8 cellular contexts compared by ENCODE assay signal in genomic region chr2:171210864-171211431, GRCh38. TPM values are rescaled to one million over a fixed set of nuclear protein-coding genes. Genes with fewer than 3 reads are reported as not detected.
DNase-seq lines count a peak whose midpoint lies in the region; ATAC-seq and TF ChIP-seq lines count a peak whose summit lies in the region.

No MANE protein-coding gene starts in this region.

- H4K20me1 ChIP-seq in Loucy (ENCODE audit: insufficient read depth, low read length, poor library complexity, severe bottlenecking) = no peaks in the 10 kb centered on the region

- H2AFZ ChIP-seq in Loucy (ENCODE audit: low read length) = peak overlapping the region; percentile 65

- H3K36me3 Mint-ChIP-seq in CD4-positive, alpha-beta memory T cell = no peaks in the 10 kb centered on the region
- H3K36me3 Mint-ChIP-seq in activated T-helper 17 cell treated with anti-CD3 and anti-CD28 coated beads, Interleukin-2, amount 50 U/mL, for 72 hours (ENCODE audit: low read depth) = no peaks in the 10 kb centered on the region

- TF ChIP-seq CTCF in Loucy (conservative IDR thresholded peaks at IDR 0.05; ENCODE audit: low read length) = no peak

- H3K9me3 ChIP-seq in CD4-positive, alpha-beta memory T cell (ENCODE audit: control insufficient read depth in 1 of 2, low read length in 2 of 2) = no peaks in the 10 kb centered on the region
- no peaks in the 10 kb centered on the region for H3K9me3 ChIP-seq in Loucy (ENCODE audit: insufficient read depth, low read depth, low read length)

- H3K4me2 ChIP-seq in Loucy (ENCODE audit: low read depth, low read length, poor library complexity, severe bottlenecking) = peak overlapping the region; percentile 81

- H3K27me3 Mint-ChIP-seq in CD4-positive, alpha-beta memory T cell = no peaks in the 10 kb centered on the region
- H3K27me3 Mint-ChIP-seq in activated T-helper 17 cell treated with anti-CD3 and anti-CD28 coated beads, Interleukin-2, amount 50 U/mL, for 72 hours = no peaks in the 10 kb centered on the region

- no peaks in the 10 kb centered on the region for H3K79me2 ChIP-seq in Loucy (ENCODE audit: insufficient read depth, low read length)

- peak overlapping the region; percentile 73 to 87 (median 78) for H3K4me3 Mint-ChIP-seq in CD4-positive, alpha-beta memory T cell
- H3K4me3 Mint-ChIP-seq in activated T-helper 17 cell treated with anti-CD3 and anti-CD28 coated beads, Interleukin-2, amount 50 U/mL, for 72 hours = peak overlapping the region; percentile 74

- peaks cover 17% of the 10 kb centered on the region for H3K4me1 ChIP-seq in CD4-positive, alpha-beta memory T cell (ENCODE audit: insufficient read depth, low read length)
- H3K4me1 ChIP-seq in Loucy (ENCODE audit: insufficient read depth, low read length, poor library complexity, severe bottlenecking) = peaks cover 48% of the 10 kb centered on the region

- peak overlapping the region in 1 of 2 donors; percentile 46 for H3K4me3 ChIP-seq in CD4-positive, alpha-beta memory T cell (ENCODE audit: low read length in 2 of 2)
- peak overlapping the region; percentile 73 for H3K4me3 ChIP-seq in Loucy (ENCODE audit: low read length, poor library complexity, severe bottlenecking)

- CTCF ChIA-PET in CD4-positive, alpha-beta memory T cell (lab: Charles Lee; ENCODE audit: partially characterized antibody) = interaction anchor here (0.6 to 1.0 kb wide), 2 partner anchors 52 to 67 kb away, joined by 3 to 4 read pairs; no protein-coding TSS in a partner anchor

- no peaks in the 10 kb centered on the region for H3K9me3 Mint-ChIP-seq in CD4-positive, alpha-beta memory T cell
- no peaks in the 10 kb centered on the region for H3K9me3 Mint-ChIP-seq in activated T-helper 17 cell treated with anti-CD3 and anti-CD28 coated beads, Interleukin-2, amount 50 U/mL, for 72 hours

- H3K27ac Mint-ChIP-seq in CD4-positive, alpha-beta memory T cell = peak overlapping the region; percentile 62 to 90 (median 85)
- H3K27ac Mint-ChIP-seq in activated T-helper 17 cell treated with anti-CD3 and anti-CD28 coated beads, Interleukin-2, amount 50 U/mL, for 72 hours = peak overlapping the region; percentile 83

- peak overlapping the region; percentile 36 for H3K27ac ChIP-seq in CD4-positive, alpha-beta memory T cell (ENCODE audit: low read depth, low read length)

- no peaks in the 10 kb centered on the region for H3K36me3 ChIP-seq in CD4-positive, alpha-beta memory T cell (ENCODE audit: insufficient read depth, low read length)
- no peaks in the 10 kb centered on the region for H3K36me3 ChIP-seq in Loucy (ENCODE audit: insufficient read depth, low read length)

- no peaks in the 10 kb centered on the region for H3K9me2 ChIP-seq in Loucy (replicated peaks; ENCODE audit: low read depth, low read length)

- H3K9ac ChIP-seq in Loucy (ENCODE audit: low read depth, low read length, poor library complexity, severe bottlenecking) = peak overlapping the region; percentile 68

- ATAC-seq in GM21423 (IDR thresholded peaks at IDR 0.05; ENCODE audit: unreplicated experiment) (peak; percentile 79), HG02840 (IDR thresholded peaks at IDR 0.05; ENCODE audit: low FRiP score, unreplicated experiment) (no peak)
- ATAC-seq in activated T-helper 17 cell treated with anti-CD3 and anti-CD28 coated beads, Interleukin-2, amount 50 U/mL, for 72 hours (replicated peaks) = peak; percentile 97

- peak; percentile 56 to 76 (median 67) for DNase-seq in CD4-positive, alpha-beta memory T cell
- peak in 5 of 6 experiments; percentile 1 to 66 (median 56) for DNase-seq in stimulated activated naive CD4-positive, alpha-beta T cell (lab: John Stamatoyannopoulos, UW)
- no peak for DNase-seq in DMS 273 (lab: John Stamatoyannopoulos, UW; ENCODE audit: unreplicated experiment)
- DNase-seq in amniotic stem cell (lab: John Stamatoyannopoulos, UW) = no peak

- peaks cover 11 to 26% (median 15%) of the 10 kb centered on the region in 4 donors for H3K4me1 Mint-ChIP-seq in CD4-positive, alpha-beta memory T cell
- peaks cover 8% of the 10 kb centered on the region for H3K4me1 Mint-ChIP-seq in activated T-helper 17 cell treated with anti-CD3 and anti-CD28 coated beads, Interleukin-2, amount 50 U/mL, for 72 hours

- intact Hi-C loops in CD4-positive, alpha-beta memory T cell (cut with micrococcal nuclease) = loop anchor here (1.0 to 5.0 kb wide), 3 partner anchors 36 to 205 kb away; partner anchors contain the start of gene TLK1

- POLR2A ChIA-PET in CD4-positive, alpha-beta memory T cell (lab: Charles Lee; ENCODE audit: partially characterized antibody) = interaction anchor here (1.4 to 1.6 kb wide), 2 partner anchors 48 to 50 kb away, joined by 3 to 5 read pairs; partner anchors contain the start of gene TLK1

- H3F3A ChIP-seq in Loucy (ENCODE audit: low read depth) = peaks cover 11% of the 10 kb centered on the region; the same call in 1 of the 2 replicates

- H3K27me3 ChIP-seq in CD4-positive, alpha-beta memory T cell (ENCODE audit: insufficient read depth, low read length) = no peaks in the 10 kb centered on the region
- no peaks in the 10 kb centered on the region for H3K27me3 ChIP-seq in Loucy (ENCODE audit: insufficient read depth, low read length, poor library complexity, severe bottlenecking)

RNA-seq across cellular contexts. Expression of gene TLK1, which starts 50.3 kb away (rescaled TPM):
- total RNA-seq in CD4-positive, alpha-beta memory T cell = 100 to 1,000 TPM; 138 to 152 TPM
- polyA plus RNA-seq in CD4-positive, alpha-beta memory T cell = 10 to 100 TPM; 19.2 to 53.6 TPM
- 10 to 100 TPM; 54.5 to 64.0 TPM for total RNA-seq in activated T-helper 17 cell treated with anti-CD3 and anti-CD28 coated beads, Interleukin-2, amount 50 U/mL, for 72 hours

Comparison
In these comparisons a context has a peak if more than half of its experiments do, and no peak if none do; other contexts are left out.
1. DNase-seq: peak in CD4-positive, alpha-beta memory T cell (5 of 5) and stimulated activated naive CD4-positive, alpha-beta T cell (5 of 6); none in DMS 273 (single experiment) and amniotic stem cell (single experiment).